11 cellular contexts compared by ENCODE assay signal in the genomic region with DNA sequence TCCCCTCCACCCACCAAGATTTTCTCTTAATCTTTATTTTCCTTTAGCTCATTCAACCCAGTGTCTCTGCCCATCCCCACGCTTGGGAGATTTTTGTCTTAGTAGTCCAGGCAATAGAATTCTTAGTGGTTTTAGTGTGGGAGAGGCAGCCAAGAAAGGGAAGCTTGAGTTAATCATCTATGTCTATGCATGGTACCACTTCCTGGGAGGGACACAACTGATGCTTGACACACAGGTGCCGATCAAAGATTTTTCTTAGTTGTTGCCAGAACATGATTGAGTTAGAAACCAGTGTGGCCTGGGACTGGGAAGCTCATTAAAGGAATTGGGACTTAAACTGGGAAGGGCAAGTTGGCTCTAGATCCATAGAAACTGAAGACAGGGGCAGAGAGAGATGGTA.
DNase-seq lines count a peak whose midpoint lies in the region; ATAC-seq lines count a peak whose summit lies in the region.
"Had no signal": no experiment of that assay in that cellular context is flagged by ENCODE, and none has a peak within 500 bp of the region (broad histone marks: within the 10 kb centered on the region; RNA-seq: fewer than 3 reads in every experiment).

No MANE protein-coding gene starts in this region.

- peak; percentile 91 for DNase-seq in kidney tubule cell (ENCODE audit: low spot score)
- no peak for DNase-seq in NK-92 treated with Interleukin-12 subunit alpha and Interleukin-12 subunit beta, amount 100 ng/mL, for 24 hours (lab: John Stamatoyannopoulos, UW)
- DNase-seq in activated gamma-delta T cell (lab: John Stamatoyannopoulos, UW), result no peak
- no peak for DNase-seq in NCI-H2029 (lab: John Stamatoyannopoulos, UW)
- DNase-seq: body of pancreas, spleen, substantia nigra had no signal

- peak; percentile 94 for ATAC-seq in GM18909 (IDR thresholded peaks at IDR 0.05; ENCODE audit: poor library complexity, unreplicated experiment)
- peak; percentile 77 for ATAC-seq in GM21717 (IDR thresholded peaks at IDR 0.05; ENCODE audit: unreplicated experiment)
- peak; percentile 83 for ATAC-seq in HG03457 (IDR thresholded peaks at IDR 0.05; ENCODE audit: unreplicated experiment)
- no peak for ATAC-seq in GM18519 (IDR thresholded peaks at IDR 0.05; ENCODE audit: low FRiP score, unreplicated experiment)
- ATAC-seq: body of pancreas had no signal
